In the genomic region with DNA sequence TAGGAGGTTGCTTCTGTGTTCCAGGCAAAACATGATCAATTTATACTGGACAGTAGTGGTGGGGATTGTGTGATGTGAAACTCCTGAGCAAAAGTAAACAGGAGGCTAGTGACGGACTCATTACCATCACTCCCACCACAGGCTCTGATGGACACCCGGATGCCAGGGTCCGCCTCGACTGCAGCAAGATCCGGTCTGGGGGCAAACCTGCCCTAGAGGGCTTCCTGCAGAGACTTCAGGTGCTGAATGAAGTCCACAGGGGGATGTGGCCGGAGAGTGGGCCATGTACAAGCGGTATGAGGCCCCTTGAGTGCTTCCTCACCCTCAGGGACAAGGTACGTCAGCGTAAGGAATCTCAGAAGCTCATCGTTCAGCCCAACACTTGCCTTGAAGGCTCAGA, we compare ENCODE assay signal across 7 cellular contexts. TPM values are rescaled to one million over a fixed set of nuclear protein-coding genes. Genes with fewer than 3 reads are reported as not detected.
"Had no signal": no experiment of that assay in that cellular context is flagged by ENCODE, and none has a peak within 500 bp of the region (broad histone marks: within the 10 kb centered on the region; RNA-seq: fewer than 3 reads in every experiment).

No MANE protein-coding gene starts in this region.

- ATAC-seq: HepG2, K562 had no signal

- DNase-seq: IMR-90 had no signal

- H3K27ac ChIP-seq: HL-60 had no signal

- H3K4me1 Mint-ChIP-seq: IgD-negative memory B cell had no signal

- H3K27me3 Mint-ChIP-seq: IgD-negative memory B cell had no signal

- H3K4me3 ChIP-seq: K562 had no signal

- H3K4me3 Mint-ChIP-seq: IgD-negative memory B cell had no signal

RNA-seq across cellular contexts. Expression of gene TECRL, which starts 23.4 kb away (rescaled TPM):
- total RNA-seq: HepG2, HT-29, HT1080, IMR-90, K562 had no signal
- polyA plus RNA-seq: HepG2, IgD-negative memory B cell, IMR-90, K562 had no signal
